In genomic region chr2:63058742-63059433, GRCh38 we compare ENCODE assay signal across 10 cellular contexts. TPM values are rescaled to one million over a fixed set of nuclear protein-coding genes. Genes with fewer than 3 reads are reported as not detected.
A peak's percentile ranks its signal among the peaks of the same experiment; 100 is the strongest.
DNase-seq lines count a peak whose midpoint lies in the region; ATAC-seq and TF ChIP-seq lines count a peak whose summit lies in the region.
"Had no signal": no experiment of that assay in that cellular context is flagged by ENCODE, and none has a peak within 500 bp of the region (broad histone marks: within the 10 kb centered on the region; RNA-seq: fewer than 3 reads in every experiment).

No MANE protein-coding gene starts in this region.

- H3K4me1 ChIP-seq in GM23248 (ENCODE audit: insufficient read depth), result peaks cover 5% of the 10 kb centered on the region; the same call in 1 of the 2 replicates
- H3K4me1 ChIP-seq in smooth muscle cell (ENCODE audit: low read depth), result peaks cover 51% of the 10 kb centered on the region

- H3K27me3 Mint-ChIP-seq in activated T-cell treated with anti-CD3 and anti-CD28 coated beads, Interleukin-2, amount 50 U/mL, for 24 hours, result peaks cover 91% of the 10 kb centered on the region

- H3K4me3 Mint-ChIP-seq in activated T-cell treated with anti-CD3 and anti-CD28 coated beads, Interleukin-2, amount 50 U/mL, for 24 hours, result peak overlapping the region; percentile 59

- ATAC-seq in GM18519 (IDR thresholded peaks at IDR 0.05; ENCODE audit: low FRiP score, unreplicated experiment), result no peak

- H3K27ac ChIP-seq in GM23248 (no peak overlapping the region), smooth muscle cell (ENCODE audit: low read depth) (no peak overlapping the region)
- H3K27ac ChIP-seq: colonic mucosa, VCaP had no signal

- peak; percentile 50 for DNase-seq in GM23248
- peak; percentile 47 for DNase-seq in activated T-cell treated with anti-CD3 and anti-CD28 coated beads, Interleukin-2, amount 50 U/mL, for 24 hours
- DNase-seq in islet precursor cell, result peak; percentile 71
- no peak for DNase-seq in smooth muscle cell (lab: John Stamatoyannopoulos, UW; ENCODE audit: unreplicated experiment)
- no peak for DNase-seq in NCI-H187 treated with DMSO at 0.1 percent for 48 hours (lab: John Stamatoyannopoulos, UW)
- no peak for DNase-seq in HuH-7 (ENCODE audit: low spot score)
- DNase-seq: colonic mucosa had no signal

- no peaks in the 10 kb centered on the region for H3K9me2 ChIP-seq in GM23248 (ENCODE audit: insufficient read depth)

- peaks cover 4% of the 10 kb centered on the region for H3K9me3 Mint-ChIP-seq in activated T-cell treated with anti-CD3 and anti-CD28 coated beads, Interleukin-2, amount 50 U/mL, for 24 hours

- TF ChIP-seq CTCF in smooth muscle cell (IDR thresholded peaks at IDR 0.05; ENCODE audit: borderline replicate concordance, insufficient read depth, poor library complexity, severe bottlenecking), result no peak

- H3K36me3 ChIP-seq in GM23248 (ENCODE audit: low read depth) (no peaks in the 10 kb centered on the region), smooth muscle cell (ENCODE audit: low read depth) (no peaks in the 10 kb centered on the region)
- H3K36me3 ChIP-seq: colonic mucosa had no signal

- in situ Hi-C loops in GM23248 (cut with MboI), result no loop called here

- no peak overlapping the region for H2AFZ ChIP-seq in GM23248
- no peak overlapping the region for H2AFZ ChIP-seq in smooth muscle cell (ENCODE audit: low read depth)

- H3K9me3 ChIP-seq in GM23248 (ENCODE audit: low read depth) (no peaks in the 10 kb centered on the region), smooth muscle cell (replicated peaks; ENCODE audit: low read depth) (no peaks in the 10 kb centered on the region)
- H3K9me3 ChIP-seq: colonic mucosa had no signal

- H3K9ac ChIP-seq in GM23248 (no peak overlapping the region), smooth muscle cell (ENCODE audit: low read depth) (no peak overlapping the region)

- no peak overlapping the region for H3K27ac Mint-ChIP-seq in activated T-cell treated with anti-CD3 and anti-CD28 coated beads, Interleukin-2, amount 50 U/mL, for 24 hours

- H4K20me1 ChIP-seq in GM23248 (ENCODE audit: insufficient read depth), result no peaks in the 10 kb centered on the region
- peaks cover 9% of the 10 kb centered on the region for H4K20me1 ChIP-seq in smooth muscle cell (ENCODE audit: low read depth)

- H3K4me2 ChIP-seq in GM23248 (ENCODE audit: unreplicated experiment) (no peak overlapping the region), smooth muscle cell (peak overlapping the region; percentile 52)

- H3K4me1 Mint-ChIP-seq in activated T-cell treated with anti-CD3 and anti-CD28 coated beads, Interleukin-2, amount 50 U/mL, for 24 hours (ENCODE audit: low read depth), result peaks cover 50% of the 10 kb centered on the region

- H3K4me3 ChIP-seq in GM23248 (no peak overlapping the region), smooth muscle cell (no peak overlapping the region)
- H3K4me3 ChIP-seq: colonic mucosa had no signal

- H3K27me3 ChIP-seq in GM23248 (replicated peaks; ENCODE audit: insufficient read depth) (peaks cover 90% of the 10 kb centered on the region), smooth muscle cell (ENCODE audit: low read depth) (peaks cover 100% of the 10 kb centered on the region)

- H3F3A ChIP-seq in GM23248 (ENCODE audit: insufficient read depth) (no peaks in the 10 kb centered on the region), smooth muscle cell (ENCODE audit: low read depth) (no peaks in the 10 kb centered on the region)

- no peaks in the 10 kb centered on the region for H3K79me2 ChIP-seq in GM23248 (ENCODE audit: insufficient read depth)
- H3K79me2 ChIP-seq in smooth muscle cell (ENCODE audit: low read depth), result no peaks in the 10 kb centered on the region

- WGBS in GM23248 (ENCODE audit: low coverage in 1 of 2, low lambda C conversion rate in 2 of 2, missing lambda C conversion rate in 2 of 2), 2 experiments, result 8% methylated on average over 52 to 54 of the region's 58 CpGs
- 6% methylated on average over 57 of the region's 58 CpGs for WGBS in smooth muscle cell (ENCODE audit: low lambda C conversion rate)

- no peaks in the 10 kb centered on the region for H3K36me3 Mint-ChIP-seq in activated T-cell treated with anti-CD3 and anti-CD28 coated beads, Interleukin-2, amount 50 U/mL, for 24 hours (ENCODE audit: low read depth)

RNA-seq across cellular contexts. Expression of gene OTX1, which starts 8.3 kb away (rescaled TPM):
- total RNA-seq in GM23248 (2014; rRNA removed; shearing (Covaris generic)), result 0.25 TPM in 1 of 2 replicates, not detected in the other
- polyA plus RNA-seq in GM23248 (2016; fragmentation: Nextera tagmentation; extraction: Ambion mirVana) (not detected in 2 replicates), smooth muscle cell (0.35 TPM in 1 of 2 replicates, not detected in the other)
- total RNA-seq in smooth muscle cell, result not detected in 2 replicates
- total RNA-seq: colonic mucosa had no signal
- polyA plus RNA-seq: neural cell had no signal

Comparison
In these comparisons a context has a peak if more than half of its experiments do, and no peak if none do; other contexts are left out.
1. DNase-seq: peak in GM23248 (single experiment), activated T-cell treated with anti-CD3 and anti-CD28 coated beads, Interleukin-2, amount 50 U/mL, for 24 hours (single experiment) and islet precursor cell (single experiment); none in smooth muscle cell (single experiment), NCI-H187 treated with DMSO at 0.1 percent for 48 hours (single experiment) and HuH-7 (single experiment).